In the genomic region with DNA sequence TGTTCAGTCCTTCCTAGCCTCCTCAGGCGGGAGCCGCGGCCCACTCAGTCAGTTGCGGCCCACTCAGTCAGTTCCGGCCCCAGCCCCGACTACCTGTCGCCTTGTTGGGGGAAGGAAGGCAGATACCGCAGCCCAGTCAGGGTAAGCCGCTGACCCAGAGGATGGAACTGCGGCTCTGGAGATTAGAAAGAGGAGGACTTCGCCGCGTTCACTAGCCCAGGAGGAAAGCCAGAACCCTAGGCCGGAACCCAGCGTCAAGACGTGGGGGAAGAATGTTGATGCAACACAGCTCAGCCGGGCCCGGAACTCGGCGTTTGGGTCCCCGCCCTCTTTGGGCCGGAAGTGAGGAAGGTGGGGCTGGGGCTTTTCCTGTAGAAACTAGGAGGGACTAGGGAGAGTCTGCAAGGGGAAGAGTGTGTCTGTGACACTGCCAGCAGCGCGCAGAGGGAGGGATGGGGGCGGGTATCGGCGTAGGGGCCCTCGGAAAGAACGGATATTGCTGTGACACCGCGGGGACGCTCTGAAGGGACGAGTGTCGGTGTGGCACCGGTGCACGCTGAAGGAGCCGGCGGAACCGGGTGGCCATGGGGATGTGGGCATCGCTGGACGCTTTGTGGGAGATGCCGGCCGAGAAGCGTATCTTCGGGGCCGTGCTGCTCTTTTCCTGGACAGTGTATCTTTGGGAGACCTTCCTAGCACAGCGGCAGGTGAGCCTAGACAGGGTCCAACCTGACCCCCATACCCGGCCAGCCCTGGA, we compare ENCODE assay signal across 8 cellular contexts.
DNase-seq lines count a peak whose midpoint lies in the region; ATAC-seq lines count a peak whose summit lies in the region.

A gene (plus strand): TSS at position 549 of the 757 bp plus-strand sequence. CDS start 36 bp downstream, at position 585.

- peak; percentile 84 for ATAC-seq in HG03442 (IDR thresholded peaks at IDR 0.05; ENCODE audit: unreplicated experiment)

- DNase-seq in Ammon's horn (ENCODE audit: low spot score) (peak; percentile 96), GM19238 (ENCODE audit: insufficient read length, low spot score) (peak; percentile 78), NCI-H524 treated with DMSO at 0.1 percent for 48 hours (lab: John Stamatoyannopoulos, UW) (peak; percentile 79), kidney glomerular epithelial cell (lab: John Stamatoyannopoulos, UW) (peak; percentile 94)
- DNase-seq in activated CD4-positive, alpha-beta T cell treated with anti-CD3 and anti-CD28 coated beads for 4 hours, result peak; percentile 95 to 96
- peak; percentile 84 to 92 for DNase-seq in stimulated activated CD4-positive, alpha-beta T cell treated with anti-CD3 and anti-CD28 coated beads, Interleukin-1b, Interleukin-23, amount 100 ng/mL, for 1 hour (ENCODE audit: low read depth in 2 of 2)

- peak within 1 kb of the TSS; percentile 92 for H3K27ac ChIP-seq in cingulate gyrus (ENCODE audit: low read depth, low read length)

Comparison
In these comparisons a context has a peak if more than half of its experiments do, and no peak if none do; other contexts are left out.
1. Peak in every context shown above with its lines: DNase-seq, ATAC-seq and H3K27ac ChIP-seq.